In the genomic region with DNA sequence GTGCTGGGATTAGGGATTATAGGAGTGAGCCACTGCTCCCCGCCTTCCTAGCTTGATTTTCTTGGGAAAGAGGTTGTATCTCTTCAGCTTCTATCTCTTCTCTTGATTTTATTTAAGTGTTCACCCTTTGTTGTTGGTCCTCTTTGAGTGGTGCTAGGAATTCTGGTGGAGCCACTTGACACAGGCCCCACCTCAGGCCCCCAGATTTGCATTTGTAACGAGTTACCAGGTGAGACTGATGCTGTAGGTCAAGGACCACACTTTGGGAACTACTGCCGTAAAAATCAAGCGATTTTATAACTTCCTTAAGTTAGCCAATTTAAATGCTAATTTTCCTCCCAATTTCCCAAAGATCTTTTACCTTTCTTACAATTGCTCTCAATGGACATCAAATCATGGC, we compare ENCODE assay signal across 22 cellular contexts. TPM values are rescaled to one million over a fixed set of nuclear protein-coding genes. Genes with fewer than 3 reads are reported as not detected.
"Had no signal": no experiment of that assay in that cellular context is flagged by ENCODE, and none has a peak within 500 bp of the region (broad histone marks: within the 10 kb centered on the region; RNA-seq: fewer than 3 reads in every experiment).

No MANE protein-coding gene starts in this region.

- H3K9me3 Mint-ChIP-seq: IgD-negative memory B cell had no signal

- DNase-seq: MV-4-11, NCI-H1048, NCI-H1105, NCI-H1436 treated with DMSO at 0.1 percent for 48 hours, NCI-H1694, NCI-H187 treated with DMSO at 0.1 percent for 48 hours, NCI-H2029 treated with DMSO at 0.1 percent for 48 hours, NCI-H2171, NCI-H226, NCI-H446, NCI-H510A, NCI-H524 treated with DMSO at 0.1 percent for 48 hours, NCI-H69, NCI-H774, SHP77 had no signal

- H3K4me1 Mint-ChIP-seq: IgD-negative memory B cell had no signal

- H3K4me3 Mint-ChIP-seq: IgD-negative memory B cell had no signal

- H3K27ac ChIP-seq: HL-60, KMS-11, RWPE1 had no signal

- ATAC-seq: K562, SK-N-SH treated with all-trans-retinoic acid at 6 μM for 48 hours had no signal

- H3K9ac ChIP-seq: KMS-11 had no signal

- H3K4me2 ChIP-seq: KMS-11 had no signal

- FAIRE-seq: HTR-8/SVneo, K562 had no signal

- H3K4me3 ChIP-seq: K562 had no signal

RNA-seq across cellular contexts. Expression of a gene that starts 26.3 kb away (rescaled TPM):
- polyA plus RNA-seq: IgD-negative memory B cell had no signal
